20 cellular contexts compared by ENCODE assay signal in genomic region chr2:190417045-190417842, GRCh38. TPM values are rescaled to one million over a fixed set of nuclear protein-coding genes. Genes with fewer than 3 reads are reported as not detected.
A peak's percentile ranks its signal among the peaks of the same experiment; 100 is the strongest.
DNase-seq lines count a peak whose midpoint lies in the region; ATAC-seq, FAIRE-seq and TF ChIP-seq lines count a peak whose summit lies in the region.
"Had no signal": no experiment of that assay in that cellular context is flagged by ENCODE, and none has a peak within 500 bp of the region (broad histone marks: within the 10 kb centered on the region; RNA-seq: fewer than 3 reads in every experiment).

No MANE protein-coding gene starts in this region.

- H3K9me3 Mint-ChIP-seq in activated naive CD4-positive, alpha-beta T cell treated with anti-CD3 and anti-CD28 coated beads, Interleukin-2, amount 50 U/mL, for 72 hours: no peaks in the 10 kb centered on the region
- no peaks in the 10 kb centered on the region for H3K9me3 Mint-ChIP-seq in activated T-helper 17 cell treated with anti-CD3 and anti-CD28 coated beads, Interleukin-2, amount 50 U/mL, for 72 hours
- no peaks in the 10 kb centered on the region for H3K9me3 Mint-ChIP-seq in WTC11
- H3K9me3 Mint-ChIP-seq: activated naive CD8-positive, alpha-beta T cell treated with anti-CD3 and anti-CD28 coated beads, Interleukin-2, amount 10 ng/mL, durations not matched to agents 7 days and 5 days; HFFc6; T-helper 1 cell treated with Interleukin-12 subunit alpha and Interleukin-12 subunit beta and Interleukin-4 antibody, amounts not matched to agents 30 μg/mL and 1 μg/mL, for 36 hours had no signal

- ATAC-seq in activated naive CD4-positive, alpha-beta T cell treated with anti-CD3 and anti-CD28 coated beads, Interleukin-2, amount 50 U/mL, for 72 hours: no peak
- ATAC-seq in activated T-helper 17 cell treated with anti-CD3 and anti-CD28 coated beads, Interleukin-2, amount 50 U/mL, for 72 hours (replicated peaks): no peak
- no peak for ATAC-seq in WTC11
- no peak for ATAC-seq in GM21717 (IDR thresholded peaks at IDR 0.05; ENCODE audit: unreplicated experiment)

- WGBS in H1 (ENCODE audit: extremely low coverage in 1 of 2, insufficient coverage in 1 of 2, insufficient read length in 1 of 2, insufficient replicate concordance in 2 of 2, low coverage in 1 of 2, low lambda C conversion rate in 2 of 2, missing lambda C conversion rate in 1 of 2), 2 experiments: 86% methylated on average over 9 of the region's 9 CpGs; no CpG with 5 or more reads in 1 of the 2 experiments
- 81% methylated on average over 9 of the region's 9 CpGs for WGBS in suprapubic skin

- POLR2A ChIA-PET in H1 (lab: Charles Lee; ENCODE audit: partially characterized antibody): no interaction called here
- POLR2A ChIA-PET in WTC11 (lab: Charles Lee): no interaction called here

- H3K4me1 ChIP-seq in H1 (replicated peaks in 1 of 4; ENCODE audit: control insufficient read depth in 3 of 4, insufficient read depth in 4 of 4, low read length in 3 of 4) (peaks cover 5 to 11% (median 8%) of the 10 kb centered on the region in 4 experiments), suprapubic skin (peaks cover 82% of the 10 kb centered on the region)

- no peak for FAIRE-seq in H1 (lab: Jason Lieb, UNC)
- FAIRE-seq: HTR-8/SVneo had no signal

- H3K79me2 ChIP-seq in H1 (ENCODE audit: control insufficient read depth in 1 of 2, insufficient read depth in 2 of 2, low read length in 2 of 2): no peaks in the 10 kb centered on the region

- no peaks in the 10 kb centered on the region for H3K27me3 Mint-ChIP-seq in activated T-helper 17 cell treated with anti-CD3 and anti-CD28 coated beads, Interleukin-2, amount 50 U/mL, for 72 hours
- no peaks in the 10 kb centered on the region for H3K27me3 Mint-ChIP-seq in WTC11 (ENCODE audit: low read depth)
- H3K27me3 Mint-ChIP-seq: activated naive CD8-positive, alpha-beta T cell treated with anti-CD3 and anti-CD28 coated beads, Interleukin-2, amount 10 ng/mL, durations not matched to agents 7 days and 5 days had no signal

- TF ChIP-seq RAD21 in H1 (IDR thresholded peaks at IDR 0.05 in 1 of 2, conservative IDR thresholded peaks at IDR 0.05 in 1 of 2; ENCODE audit: low read depth in 2 of 2, low read length in 2 of 2): no peak

- H3K4me3 Mint-ChIP-seq in activated T-helper 17 cell treated with anti-CD3 and anti-CD28 coated beads, Interleukin-2, amount 50 U/mL, for 72 hours: no peak overlapping the region
- no peak overlapping the region for H3K4me3 Mint-ChIP-seq in WTC11
- H3K4me3 Mint-ChIP-seq: HFFc6; T-helper 1 cell treated with Interleukin-12 subunit alpha and Interleukin-12 subunit beta and Interleukin-4 antibody, amounts not matched to agents 30 μg/mL and 1 μg/mL, for 36 hours had no signal

- H2AK5ac ChIP-seq in H1 (ENCODE audit: low read depth, low read length): no peak overlapping the region

- peaks cover 27% of the 10 kb centered on the region for H3K4me1 Mint-ChIP-seq in activated T-helper 17 cell treated with anti-CD3 and anti-CD28 coated beads, Interleukin-2, amount 50 U/mL, for 72 hours
- H3K4me1 Mint-ChIP-seq in WTC11: peaks cover 16% of the 10 kb centered on the region

- H4K91ac ChIP-seq in H1 (replicated peaks; ENCODE audit: insufficient read length, low read length): no peak overlapping the region

- no peak overlapping the region for H4K5ac ChIP-seq in H1 (ENCODE audit: insufficient read length, low read depth, low read length)

- H3K4me3 ChIP-seq in H1 (ENCODE audit: extremely low read depth in 1 of 4, insufficient read depth in 2 of 4, low read depth in 3 of 4, low read length in 4 of 4) (no peak overlapping the region), suprapubic skin (no peak overlapping the region)

- H3K36me3 Mint-ChIP-seq in activated naive CD4-positive, alpha-beta T cell treated with anti-CD3 and anti-CD28 coated beads, Interleukin-2, amount 50 U/mL, for 72 hours: peaks cover 5 to 35% of the 10 kb centered on the region in 2 donors
- H3K36me3 Mint-ChIP-seq in activated T-helper 17 cell treated with anti-CD3 and anti-CD28 coated beads, Interleukin-2, amount 50 U/mL, for 72 hours (ENCODE audit: low read depth): peaks cover 7% of the 10 kb centered on the region
- no peaks in the 10 kb centered on the region for H3K36me3 Mint-ChIP-seq in WTC11

- H3K4me2 ChIP-seq in H1 (ENCODE audit: insufficient read depth in 1 of 2, low read depth in 2 of 2, low read length in 2 of 2): no peak overlapping the region

- no peak overlapping the region for H2AFZ ChIP-seq in H1 (ENCODE audit: low read length)

- H2BK120ac ChIP-seq in H1 (replicated peaks; ENCODE audit: low read depth, low read length): no peak overlapping the region

- H4K8ac ChIP-seq in H1 (ENCODE audit: extremely low read depth, insufficient read depth, low read length): 0 out of 2 replicates have a peak overlapping the region, but pooled peaks have one; percentile 66

- no peak overlapping the region for H3K14ac ChIP-seq in H1 (ENCODE audit: insufficient read length)

- TF ChIP-seq POLR2A in H1 (IDR thresholded peaks at IDR 0.05; ENCODE audit: control extremely low read depth in 1 of 2, low read depth in 2 of 2, low read length in 2 of 2) (no peak), suprapubic skin (IDR thresholded peaks at IDR 0.05) (no peak)

- H3K9ac ChIP-seq in H1 (replicated peaks in 1 of 4; ENCODE audit: extremely low read depth in 1 of 4, low read depth in 3 of 4, low read length in 3 of 4): no peak overlapping the region

- CTCF ChIA-PET in H1 (lab: Charles Lee; ENCODE audit: partially characterized antibody): interaction anchor here (0.6 to 2.8 kb wide), 3 partner anchors 12 to 24 kb away, joined by 3 to 17 read pairs (median 4); no protein-coding TSS in a partner anchor
- CTCF ChIA-PET in WTC11 (lab: Charles Lee): no interaction called here

- H3K23me2 ChIP-seq in H1 (ENCODE audit: low read depth, low read length): no peaks in the 10 kb centered on the region

- H3K56ac ChIP-seq in H1 (replicated peaks; ENCODE audit: insufficient read length, low read depth, low read length): no peak overlapping the region

- TF ChIP-seq CTCF in H1 (IDR thresholded peaks at IDR 0.05; ENCODE audit: control extremely low read depth in 1 of 3, insufficient read depth in 1 of 3, low read depth in 1 of 3, low read length in 3 of 3) (no peak), suprapubic skin (IDR thresholded peaks at IDR 0.05) (no peak), WTC11 (IDR thresholded peaks at IDR 0.05) (no peak)

- no peak for DNase-seq in activated naive CD4-positive, alpha-beta T cell treated with anti-CD3 and anti-CD28 coated beads, Interleukin-2, amount 50 U/mL, for 72 hours (ENCODE audit: low spot score in 2 of 2)
- DNase-seq in activated naive CD4-positive, alpha-beta T cell treated with anti-CD3 and anti-CD28 coated beads, Interleukin-2, amount 50 U/mL, for 16 hours: no peak
- no peak for DNase-seq in H1 (ENCODE audit: low read depth in 1 of 2, low spot score in 2 of 2)
- DNase-seq in suprapubic skin (ENCODE audit: low spot score in 2 of 2): no peak
- DNase-seq in WTC11 (ENCODE audit: low spot score): no peak
- DNase-seq in NCI-H2107 treated with DMSO at 0.1 percent for 48 hours (lab: John Stamatoyannopoulos, UW; ENCODE audit: unreplicated experiment): no peak
- DNase-seq: activated CD4-positive, CD25-positive, alpha-beta regulatory T cell treated with anti-CD3 and anti-CD28 coated beads, Interleukin-2, amount 50 U/mL, for 72 hours; activated CD8-positive, alpha-beta memory T cell treated with anti-CD3 and anti-CD28 coated beads, Interleukin-2, amount 50 U/mL, for 48 hours; activated naive CD8-positive, alpha-beta T cell treated with anti-CD3 and anti-CD28 coated beads, Interleukin-2, amount 10 ng/mL, durations not matched to agents 7 days and 5 days; COR-L47; HFFc6; hypothalamus; midbrain; right cardiac atrium; SHP77 treated with DMSO at 0.1 percent for 48 hours had no signal

- no peak overlapping the region for H2BK12ac ChIP-seq in H1 (ENCODE audit: low read depth, low read length)

- no peak overlapping the region for H2BK20ac ChIP-seq in H1 (ENCODE audit: low read length)

- H3K23ac ChIP-seq in H1 (ENCODE audit: insufficient read length): no peak overlapping the region

- H3K27ac ChIP-seq in H1 (ENCODE audit: low read depth, low read length) (no peak overlapping the region), suprapubic skin (peak overlapping the region; percentile 72)
- H3K27ac ChIP-seq: neutrophil had no signal

- H3K36me3 ChIP-seq in H1 (ENCODE audit: control insufficient read depth in 2 of 4, insufficient read depth in 4 of 4, low read length in 3 of 4) (no peaks in the 10 kb centered on the region), suprapubic skin (no peaks in the 10 kb centered on the region)
- H3K36me3 ChIP-seq: neutrophil had no signal

- H3K79me1 ChIP-seq in H1 (ENCODE audit: low read depth, low read length): no peaks in the 10 kb centered on the region

- H2BK15ac ChIP-seq in H1 (ENCODE audit: low read length): no peak overlapping the region

- no peak for TF ChIP-seq EP300 in H1 (IDR thresholded peaks at IDR 0.05; ENCODE audit: borderline replicate concordance in 1 of 2, low read depth in 2 of 2, low read length in 2 of 2)
- TF ChIP-seq EP300 in suprapubic skin (IDR thresholded peaks at IDR 0.05): no peak

- H3K9me3 ChIP-seq in H1 (ENCODE audit: insufficient read depth in 2 of 2, low read depth in 1 of 2, low read length in 1 of 2) (no peaks in the 10 kb centered on the region), suprapubic skin (no peaks in the 10 kb centered on the region)
- H3K9me3 ChIP-seq: neutrophil had no signal

- no peak overlapping the region for H2BK5ac ChIP-seq in H1 (ENCODE audit: low read depth, low read length)

- H3K27me3 ChIP-seq in H1 (replicated peaks in 1 of 4; ENCODE audit: control insufficient read depth in 3 of 4, extremely low read depth in 1 of 4, insufficient read depth in 3 of 4, low read length in 3 of 4) (no peaks in the 10 kb centered on the region; a peak in 1 of 7 replicates), suprapubic skin (no peaks in the 10 kb centered on the region)

- no peak overlapping the region for H3K18ac ChIP-seq in H1 (ENCODE audit: extremely low read depth, low read length)

- peak overlapping the region; percentile 53 to 85 for H3K27ac Mint-ChIP-seq in activated naive CD4-positive, alpha-beta T cell treated with anti-CD3 and anti-CD28 coated beads, Interleukin-2, amount 50 U/mL, for 72 hours
- peak overlapping the region; percentile 84 for H3K27ac Mint-ChIP-seq in activated T-helper 17 cell treated with anti-CD3 and anti-CD28 coated beads, Interleukin-2, amount 50 U/mL, for 72 hours
- no peak overlapping the region for H3K27ac Mint-ChIP-seq in WTC11
- H3K27ac Mint-ChIP-seq: HFFc6; T-helper 1 cell treated with Interleukin-12 subunit alpha and Interleukin-12 subunit beta and Interleukin-4 antibody, amounts not matched to agents 30 μg/mL and 1 μg/mL, for 36 hours had no signal

- no peak overlapping the region for H3K4ac ChIP-seq in H1 (replicated peaks; ENCODE audit: insufficient read length, low read depth, low read length)

- H4K20me1 ChIP-seq in H1 (replicated peaks in 1 of 2; ENCODE audit: control insufficient read depth in 1 of 2, insufficient read depth in 2 of 2, low read length in 2 of 2): no peaks in the 10 kb centered on the region

RNA-seq across cellular contexts. Expression of gene MFSD6, which starts 9.1 kb away (rescaled TPM):
- 10 to 100 TPM; 18.8 to 37.5 TPM for total RNA-seq in activated naive CD4-positive, alpha-beta T cell treated with anti-CD3 and anti-CD28 coated beads, Interleukin-2, amount 50 U/mL, for 72 hours
- 10 to 100 TPM; 33.5 to 41.5 TPM for total RNA-seq in activated T-helper 17 cell treated with anti-CD3 and anti-CD28 coated beads, Interleukin-2, amount 50 U/mL, for 72 hours
- 5.1 and 6.3 TPM in 2 replicates for total RNA-seq in H1 (2021; fragmentation: NEBNext Ultra II Directional; extraction: Animal tissue kit (Norgen Biotek cat#: 25700))
- polyA plus RNA-seq in H1 (2011; rRNA removed): 1.8 and 2.7 TPM in 2 replicates
- polyA plus RNA-seq in H1 (2011; cell fraction: cytosol; rRNA removed): 2.5 TPM
- polyA plus RNA-seq in H1 (2011; cell fraction: nucleus; rRNA removed): 7.3 TPM
- polyA plus RNA-seq in H1 (2012, experiment 1 of 2): 2.8 to 4.1 TPM (median 3.2 TPM) in 4 replicates
- 0.35 TPM for polyA plus RNA-seq in H1 (2012, experiment 2 of 2)
- 5.7 TPM for polyA plus RNA-seq in H1 (2013, experiment 1 of 2)
- polyA plus RNA-seq in H1 (2013, experiment 2 of 2): 5.9 TPM
- polyA minus RNA-seq in H1 (2011; rRNA and poly(A)+ RNA removed): 4.7 and 6.7 TPM in 2 replicates
- 9.4 TPM for polyA minus RNA-seq in H1 (2011; cell fraction: cytosol; rRNA and poly(A)+ RNA removed)
- 17.0 TPM for polyA minus RNA-seq in H1 (2011; cell fraction: nucleus; rRNA and poly(A)+ RNA removed)
- total RNA-seq in suprapubic skin (100 to 1,000 TPM; 182 to 295 (median 199) TPM), WTC11 (2021) (4.1 to 4.8 TPM (median 4.7 TPM) in 3 replicates)

Comparison
In these comparisons a context has a peak if more than half of its experiments do, and no peak if none do; other contexts are left out.
1. RNA of gene MFSD6, which starts 9.1 kb away (total RNA-seq): 182 to 295 TPM in suprapubic skin; 33.5 to 41.5 TPM in activated T-helper 17 cell treated with anti-CD3 and anti-CD28 coated beads, Interleukin-2, amount 50 U/mL, for 72 hours, 18.8 to 37.5 TPM in activated naive CD4-positive, alpha-beta T cell treated with anti-CD3 and anti-CD28 coated beads, Interleukin-2, amount 50 U/mL, for 72 hours, 5.1 to 6.3 TPM in H1 and 4.1 to 4.8 TPM in WTC11; every median in the first group is over 4 times any median in the second.